Comparison of ENCODE assay signal across 9 cellular contexts in the genomic region with DNA sequence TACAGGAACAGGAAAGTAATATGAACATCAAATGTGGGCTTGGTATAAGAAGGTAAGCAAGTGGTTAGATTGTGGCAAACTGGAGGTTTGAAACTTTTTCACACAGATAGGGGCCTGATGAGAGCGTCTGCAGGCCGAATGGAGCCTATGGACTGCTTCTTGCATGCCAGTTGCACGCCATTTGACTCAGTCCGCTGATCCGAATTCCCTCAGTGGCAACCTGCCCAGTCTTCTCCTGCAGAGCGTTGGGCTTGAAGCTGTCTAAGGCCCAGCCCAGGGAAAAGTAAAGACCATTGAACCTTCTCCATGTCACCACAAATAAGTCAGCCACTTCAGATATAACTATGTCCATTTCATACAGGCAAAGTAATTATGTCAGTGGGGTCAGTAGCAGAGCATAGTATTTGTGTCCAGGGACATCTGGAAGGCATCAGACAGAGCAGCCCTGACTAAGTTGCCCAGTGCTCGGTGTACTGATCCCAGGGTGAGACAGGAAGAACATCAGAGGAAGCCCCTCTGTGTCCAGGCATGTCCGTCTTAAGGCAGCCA.
DNase-seq lines count a peak whose midpoint lies in the region; ATAC-seq and TF ChIP-seq lines count a peak whose summit lies in the region.
"Had no signal": no experiment of that assay in that cellular context is flagged by ENCODE, and none has a peak within 500 bp of the region (broad histone marks: within the 10 kb centered on the region; RNA-seq: fewer than 3 reads in every experiment).

No MANE protein-coding gene starts in this region.

- peaks cover 49% of the 10 kb centered on the region for H3K36me3 Mint-ChIP-seq in T-helper 1 cell treated with Interleukin-12 subunit alpha and Interleukin-12 subunit beta and Interleukin-4 antibody, amounts not matched to agents 30 μg/mL and 1 μg/mL, for 36 hours (ENCODE audit: low read depth)
- peaks cover 57% of the 10 kb centered on the region for H3K36me3 Mint-ChIP-seq in activated T-cell treated with anti-CD3 and anti-CD28 coated beads, Interleukin-2, amount 50 U/mL, for 24 hours (ENCODE audit: low read depth)

- in situ Hi-C loops in GM13977 (cut with MboI; ENCODE audit: low pct_unique_long_range_greater_than_20kb, low sequenced_read_pairs, unreplicated experiment), result no loop called here

- peak overlapping the region; percentile 99 for H3K27ac Mint-ChIP-seq in T-helper 1 cell treated with Interleukin-12 subunit alpha and Interleukin-12 subunit beta and Interleukin-4 antibody, amounts not matched to agents 30 μg/mL and 1 μg/mL, for 36 hours
- peak overlapping the region; percentile 99 for H3K27ac Mint-ChIP-seq in activated T-cell treated with anti-CD3 and anti-CD28 coated beads, Interleukin-2, amount 50 U/mL, for 24 hours

- DNase-seq in T-helper 1 cell, result no peak
- DNase-seq in activated T-cell treated with anti-CD3 and anti-CD28 coated beads, Interleukin-2, amount 50 U/mL, for 24 hours, result peak; percentile 56
- peak; percentile 60 for DNase-seq in fibroblast of gingiva (ENCODE audit: low read depth)
- DNase-seq in stimulated activated naive CD8-positive, alpha-beta T cell treated with anti-CD3 and anti-CD28 coated beads, Interleukin-15, Interleukin-2, amounts not matched to agents 100 U/mL and 50 U/mL, for 24 hours, result peak; percentile 19
- DNase-seq in NCI-H524 (lab: John Stamatoyannopoulos, UW), result no peak
- no peak for DNase-seq in GM13977 (ENCODE audit: low spot score)
- DNase-seq in NCI-H1092 (lab: John Stamatoyannopoulos, UW), result no peak
- DNase-seq: NCI-H1417 treated with DMSO at 0.1 percent for 48 hours had no signal

- no peaks in the 10 kb centered on the region for H3K27me3 Mint-ChIP-seq in T-helper 1 cell treated with Interleukin-12 subunit alpha and Interleukin-12 subunit beta and Interleukin-4 antibody, amounts not matched to agents 30 μg/mL and 1 μg/mL, for 36 hours (ENCODE audit: low read depth)
- no peaks in the 10 kb centered on the region for H3K27me3 Mint-ChIP-seq in activated T-cell treated with anti-CD3 and anti-CD28 coated beads, Interleukin-2, amount 50 U/mL, for 24 hours

- no peak for TF ChIP-seq CTCF in GM13977 (IDR thresholded peaks at IDR 0.05; ENCODE audit: extremely low read depth, insufficient read depth, missing control alignments)

- ATAC-seq in stimulated activated naive CD8-positive, alpha-beta T cell treated with anti-CD3 and anti-CD28 coated beads, Interleukin-15, Interleukin-2, amounts not matched to agents 100 U/mL and 50 U/mL, for 24 hours, result peak; percentile 57

- H3K4me1 Mint-ChIP-seq in T-helper 1 cell treated with Interleukin-12 subunit alpha and Interleukin-12 subunit beta and Interleukin-4 antibody, amounts not matched to agents 30 μg/mL and 1 μg/mL, for 36 hours (ENCODE audit: low read depth), result peaks cover 55% of the 10 kb centered on the region
- peaks cover 88% of the 10 kb centered on the region for H3K4me1 Mint-ChIP-seq in activated T-cell treated with anti-CD3 and anti-CD28 coated beads, Interleukin-2, amount 50 U/mL, for 24 hours (ENCODE audit: low read depth)

- H3K4me3 Mint-ChIP-seq in T-helper 1 cell treated with Interleukin-12 subunit alpha and Interleukin-12 subunit beta and Interleukin-4 antibody, amounts not matched to agents 30 μg/mL and 1 μg/mL, for 36 hours, result peak overlapping the region; percentile 57
- peak overlapping the region; percentile 80 for H3K4me3 Mint-ChIP-seq in activated T-cell treated with anti-CD3 and anti-CD28 coated beads, Interleukin-2, amount 50 U/mL, for 24 hours

- peaks cover 7% of the 10 kb centered on the region for H3K9me3 Mint-ChIP-seq in T-helper 1 cell treated with Interleukin-12 subunit alpha and Interleukin-12 subunit beta and Interleukin-4 antibody, amounts not matched to agents 30 μg/mL and 1 μg/mL, for 36 hours
- peaks cover 2% of the 10 kb centered on the region for H3K9me3 Mint-ChIP-seq in activated T-cell treated with anti-CD3 and anti-CD28 coated beads, Interleukin-2, amount 50 U/mL, for 24 hours

Comparison
In these comparisons a context has a peak if more than half of its experiments do, and no peak if none do; other contexts are left out.
1. DNase-seq: peak in activated T-cell treated with anti-CD3 and anti-CD28 coated beads, Interleukin-2, amount 50 U/mL, for 24 hours (single experiment), fibroblast of gingiva (single experiment) and stimulated activated naive CD8-positive, alpha-beta T cell treated with anti-CD3 and anti-CD28 coated beads, Interleukin-15, Interleukin-2, amounts not matched to agents 100 U/mL and 50 U/mL, for 24 hours (single experiment); none in T-helper 1 cell (0 of 5), NCI-H524 (0 of 2), GM13977 (single experiment) and NCI-H1092 (single experiment).